In the genomic region with DNA sequence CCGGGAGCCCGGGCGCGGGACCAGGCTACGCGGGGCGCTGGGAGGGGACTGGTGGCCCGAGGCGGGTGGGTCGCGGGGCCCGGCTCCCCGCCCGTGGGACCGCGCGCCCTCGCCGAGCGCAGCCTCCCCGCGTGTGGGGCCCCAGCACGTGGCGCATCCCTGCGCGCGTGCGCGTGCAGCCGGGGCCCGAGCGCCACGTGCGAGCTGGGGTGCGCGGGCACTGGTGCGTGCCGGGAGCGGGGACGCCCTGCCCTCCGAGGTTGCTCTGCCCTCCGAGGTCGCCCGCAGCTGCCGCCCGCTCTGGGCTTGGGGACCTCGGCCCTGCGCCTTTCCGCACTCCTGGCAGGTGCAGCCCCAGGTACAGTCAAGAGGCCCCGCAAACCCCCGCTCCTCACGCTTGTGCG, we compare ENCODE assay signal across 8 cellular contexts. TPM values are rescaled to one million over a fixed set of nuclear protein-coding genes. Genes with fewer than 3 reads are reported as not detected.
DNase-seq lines count a peak whose midpoint lies in the region; ATAC-seq and TF ChIP-seq lines count a peak whose summit lies in the region.

No MANE protein-coding gene starts in this region.

- TF ChIP-seq RAD21 in Ishikawa (IDR thresholded peaks at IDR 0.05; ENCODE audit: low read depth), result no peak

- in situ Hi-C loops in GM13976 (cut with MboI; ENCODE audit: low sequenced_read_pairs, unreplicated experiment), result loop anchor here (25.0 kb wide), 1 partner anchor 231 kb away; no protein-coding TSS in a partner anchor
- in situ Hi-C loops in KBM-7 (cut with MboI; ENCODE audit: low pct_unique_long_range_greater_than_20kb, low sequenced_read_pairs), result no loop called here

- H3K4me3 Mint-ChIP-seq in chondrocyte (ENCODE audit: unreplicated experiment) (peak overlapping the region; percentile 45), memory B cell (peak overlapping the region; percentile 75)

- H3K36me3 Mint-ChIP-seq in chondrocyte (ENCODE audit: low read depth) (no peaks in the 10 kb centered on the region), memory B cell (peaks cover 13% of the 10 kb centered on the region)

- DNase-seq in GM13976 (ENCODE audit: low spot score) (peak; percentile 67), T-helper 2 cell (peak; percentile 46 to 91 (median 64)), chondrocyte (ENCODE audit: low spot score) (no peak), memory B cell (ENCODE audit: low spot score in 2 of 2) (peak; percentile 77 to 91), KBM-7 (no peak)

- TF ChIP-seq EP300 in Ishikawa (IDR thresholded peaks at IDR 0.05; ENCODE audit: borderline replicate concordance), result no peak

- no peaks in the 10 kb centered on the region for H3K9me3 ChIP-seq in stomach smooth muscle (ENCODE audit: control insufficient read depth in 2 of 2, low read length in 2 of 2)

- no peak overlapping the region for H3K27ac ChIP-seq in stomach smooth muscle (ENCODE audit: low read length)

- H3K27me3 Mint-ChIP-seq in chondrocyte (ENCODE audit: low read depth) (peaks cover 5% of the 10 kb centered on the region), memory B cell (no peaks in the 10 kb centered on the region)

- peaks cover 28% of the 10 kb centered on the region for H3K4me1 Mint-ChIP-seq in chondrocyte (ENCODE audit: low read depth)
- peaks cover 32% of the 10 kb centered on the region for H3K4me1 Mint-ChIP-seq in memory B cell

- peaks cover 28% of the 10 kb centered on the region for H3K4me1 ChIP-seq in stomach smooth muscle (ENCODE audit: control insufficient read depth, insufficient read depth, low read length)

- H3K27ac Mint-ChIP-seq in chondrocyte (ENCODE audit: unreplicated experiment) (no peak overlapping the region), memory B cell (peak overlapping the region; percentile 86)

- no peaks in the 10 kb centered on the region for H3K9me3 Mint-ChIP-seq in chondrocyte (ENCODE audit: low read depth)
- H3K9me3 Mint-ChIP-seq in memory B cell, result no peaks in the 10 kb centered on the region

- H3K9ac ChIP-seq in stomach smooth muscle (ENCODE audit: low read length in 2 of 2), result peak overlapping the region in 1 of 2 donors; percentile 38

- no peak for TF ChIP-seq CTCF in GM13976 (IDR thresholded peaks at IDR 0.05; ENCODE audit: borderline replicate concordance, control extremely low read depth, extremely low read depth, insufficient read depth, missing control alignments)
- TF ChIP-seq CTCF in chondrocyte (IDR thresholded peaks at IDR 0.05), result no peak

- no peaks in the 10 kb centered on the region for H3K36me3 ChIP-seq in stomach smooth muscle (ENCODE audit: control insufficient read depth in 2 of 2, insufficient read depth in 2 of 2, low read length in 2 of 2)

- ATAC-seq in GM21723 (IDR thresholded peaks at IDR 0.05; ENCODE audit: unreplicated experiment) (peak; percentile 32), memory B cell (ENCODE audit: low read depth) (peak; percentile 54)

- peak overlapping the region; percentile 38 to 74 for H3K4me3 ChIP-seq in stomach smooth muscle (ENCODE audit: low read length in 2 of 2)

- no peaks in the 10 kb centered on the region for H3K27me3 ChIP-seq in stomach smooth muscle (ENCODE audit: control insufficient read depth in 1 of 2, insufficient read depth in 2 of 2, low read length in 2 of 2)

TF ChIP-seq in Ishikawa, 13 proteins besides CTCF, POLR2A, EP300 and RAD21:
- TF ChIP-seq, protein P1, sequence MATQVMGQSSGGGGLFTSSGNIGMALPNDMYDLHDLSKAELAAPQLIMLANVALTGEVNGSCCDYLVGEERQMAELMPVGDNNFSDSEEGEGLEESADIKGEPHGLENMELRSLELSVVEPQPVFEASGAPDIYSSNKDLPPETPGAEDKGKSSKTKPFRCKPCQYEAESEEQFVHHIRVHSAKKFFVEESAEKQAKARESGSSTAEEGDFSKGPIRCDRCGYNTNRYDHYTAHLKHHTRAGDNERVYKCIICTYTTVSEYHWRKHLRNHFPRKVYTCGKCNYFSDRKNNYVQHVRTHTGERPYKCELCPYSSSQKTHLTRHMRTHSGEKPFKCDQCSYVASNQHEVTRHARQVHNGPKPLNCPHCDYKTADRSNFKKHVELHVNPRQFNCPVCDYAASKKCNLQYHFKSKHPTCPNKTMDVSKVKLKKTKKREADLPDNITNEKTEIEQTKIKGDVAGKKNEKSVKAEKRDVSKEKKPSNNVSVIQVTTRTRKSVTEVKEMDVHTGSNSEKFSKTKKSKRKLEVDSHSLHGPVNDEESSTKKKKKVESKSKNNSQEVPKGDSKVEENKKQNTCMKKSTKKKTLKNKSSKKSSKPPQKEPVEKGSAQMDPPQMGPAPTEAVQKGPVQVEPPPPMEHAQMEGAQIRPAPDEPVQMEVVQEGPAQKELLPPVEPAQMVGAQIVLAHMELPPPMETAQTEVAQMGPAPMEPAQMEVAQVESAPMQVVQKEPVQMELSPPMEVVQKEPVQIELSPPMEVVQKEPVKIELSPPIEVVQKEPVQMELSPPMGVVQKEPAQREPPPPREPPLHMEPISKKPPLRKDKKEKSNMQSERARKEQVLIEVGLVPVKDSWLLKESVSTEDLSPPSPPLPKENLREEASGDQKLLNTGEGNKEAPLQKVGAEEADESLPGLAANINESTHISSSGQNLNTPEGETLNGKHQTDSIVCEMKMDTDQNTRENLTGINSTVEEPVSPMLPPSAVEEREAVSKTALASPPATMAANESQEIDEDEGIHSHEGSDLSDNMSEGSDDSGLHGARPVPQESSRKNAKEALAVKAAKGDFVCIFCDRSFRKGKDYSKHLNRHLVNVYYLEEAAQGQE (IDR thresholded peaks at IDR 0.05; ENCODE audit: low read depth), result no peak
- TF ChIP-seq TEAD4 (IDR thresholded peaks at IDR 0.05) (no peak), ZBTB7A (IDR thresholded peaks at IDR 0.05; ENCODE audit: low read depth) (no peak), TAF1 (IDR thresholded peaks at IDR 0.05; ENCODE audit: low read depth) (no peak), FOXM1 (IDR thresholded peaks at IDR 0.05; ENCODE audit: borderline replicate concordance, low read depth) (no peak)
- TF ChIP-seq, protein P2, sequence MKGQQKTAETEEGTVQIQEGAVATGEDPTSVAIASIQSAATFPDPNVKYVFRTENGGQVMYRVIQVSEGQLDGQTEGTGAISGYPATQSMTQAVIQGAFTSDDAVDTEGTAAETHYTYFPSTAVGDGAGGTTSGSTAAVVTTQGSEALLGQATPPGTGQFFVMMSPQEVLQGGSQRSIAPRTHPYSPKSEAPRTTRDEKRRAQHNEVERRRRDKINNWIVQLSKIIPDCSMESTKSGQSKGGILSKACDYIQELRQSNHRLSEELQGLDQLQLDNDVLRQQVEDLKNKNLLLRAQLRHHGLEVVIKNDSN (IDR thresholded peaks at IDR 0.05), result peak; percentile 76
- TF ChIP-seq, protein P3, sequence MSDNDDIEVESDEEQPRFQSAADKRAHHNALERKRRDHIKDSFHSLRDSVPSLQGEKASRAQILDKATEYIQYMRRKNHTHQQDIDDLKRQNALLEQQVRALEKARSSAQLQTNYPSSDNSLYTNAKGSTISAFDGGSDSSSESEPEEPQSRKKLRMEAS (IDR thresholded peaks at IDR 0.05), result peak; percentile 97

RNA-seq across cellular contexts. Expression of a gene that starts 0.4 kb away (rescaled TPM):
- total RNA-seq in chondrocyte, result 1.1 to 3.6 TPM (median 2.3 TPM) in 3 replicates

Comparison
In these comparisons a context has a peak if more than half of its experiments do, and no peak if none do; other contexts are left out.
1. DNase-seq: peak in GM13976 (single experiment), T-helper 2 cell (5 of 5) and memory B cell (2 of 2); none in chondrocyte (single experiment) and KBM-7 (single experiment).